8 cellular contexts compared by ENCODE assay signal in genomic region chr15:56361978-56362377, GRCh38.
"Had no signal": no experiment of that assay in that cellular context is flagged by ENCODE, and none has a peak within 500 bp of the region (broad histone marks: within the 10 kb centered on the region; RNA-seq: fewer than 3 reads in every experiment).

No MANE protein-coding gene starts in this region.

- H3K27me3 Mint-ChIP-seq: IgD-negative memory B cell had no signal

- ATAC-seq: K562 had no signal

- H3K4me3 Mint-ChIP-seq: IgD-negative memory B cell had no signal

- H3K27ac ChIP-seq: HL-60, KMS-11 had no signal

- FAIRE-seq: HTR-8/SVneo, K562 had no signal

- H3K4me2 ChIP-seq: KMS-11 had no signal

- H3K27ac Mint-ChIP-seq: IgD-negative memory B cell had no signal

- H3K9me3 Mint-ChIP-seq: IgD-negative memory B cell had no signal

- H3K36me3 Mint-ChIP-seq: IgD-negative memory B cell had no signal

- DNase-seq: IMR-90, KBM-7, KG1 had no signal

- H3K9ac ChIP-seq: KMS-11 had no signal

- H3K4me3 ChIP-seq: K562 had no signal
